In genomic region chr22:43740587-43741270, GRCh38 we compare ENCODE assay signal across 28 cellular contexts.
"Had no signal": no experiment of that assay in that cellular context is flagged by ENCODE, and none has a peak within 500 bp of the region (broad histone marks: within the 10 kb centered on the region; RNA-seq: fewer than 3 reads in every experiment).

No MANE protein-coding gene starts in this region.

- H3K9me3 Mint-ChIP-seq: activated B cell treated with CpG ODN at 0.5 μM for 24 hours; activated CD8-positive, alpha-beta T cell treated with anti-CD3 and anti-CD28 coated beads for 36 hours; activated naive CD4-positive, alpha-beta T cell treated with anti-CD3 and anti-CD28 coated beads, Interleukin-2, amount 50 U/mL, for 72 hours; activated T-cell treated with anti-CD3 and anti-CD28 coated beads, Interleukin-2, amount 50 U/mL, for 72 hours; central memory CD8-positive, alpha-beta T cell; immature natural killer cell; naive thymus-derived CD8-positive, alpha-beta T cell; neural crest cell; stimulated activated naive B cell treated with anti-CD40 and anti-IgM and Interleukin-4, amounts not matched to agents 10 μg/mL and 1 μg/mL and 100 μg/mL, for 72 hours had no signal

- H3K4me3 ChIP-seq: breast epithelium, colonic mucosa, gastroesophageal sphincter, lower lobe of right lung, psoas muscle, stomach, tibial artery, upper lobe of right lung had no signal

- H3K36me3 ChIP-seq: breast epithelium, colonic mucosa, gastroesophageal sphincter, lower lobe of right lung, stomach, tibial artery, upper lobe of right lung had no signal

- H2AFZ ChIP-seq: parathyroid adenoma had no signal

- DNase-seq: activated B cell treated with CpG ODN at 0.5 μM for 24 hours; activated CD4-positive, alpha-beta T cell treated with anti-CD3 and anti-CD28 coated beads, Interleukin-2, amount 50 U/mL, for 1 hour; activated CD8-positive, alpha-beta T cell treated with anti-CD3 and anti-CD28 coated beads for 36 hours; activated naive CD4-positive, alpha-beta T cell; activated T-cell treated with anti-CD3 and anti-CD28 coated beads, Interleukin-2, amount 50 U/mL, for 72 hours; colonic mucosa; effector CD8-positive, alpha-beta T cell; hypothalamus; immature natural killer cell; kidney; lower lobe of right lung; mesenchymal stem cell; naive thymus-derived CD8-positive, alpha-beta T cell; occipital lobe; psoas muscle; stimulated activated CD4-positive, alpha-beta T cell treated with anti-CD3 and anti-CD28 coated beads, Interleukin-15, amount 100 ng/mL, for 24 hours; stimulated activated CD4-positive, alpha-beta T cell treated with anti-CD3 and anti-CD28 coated beads, Interleukin-2, amount 100 ng/mL, for 24 hours; stimulated activated naive B cell treated with anti-CD40 and anti-IgM and Interleukin-4, amounts not matched to agents 10 μg/mL and 1 μg/mL and 100 μg/mL, for 72 hours; stomach; T-helper 2 cell; upper lobe of right lung had no signal

- H3K4me3 Mint-ChIP-seq: activated B cell treated with CpG ODN at 0.5 μM for 24 hours; activated CD8-positive, alpha-beta T cell treated with anti-CD3 and anti-CD28 coated beads for 36 hours; activated T-cell treated with anti-CD3 and anti-CD28 coated beads, Interleukin-2, amount 50 U/mL, for 72 hours; central memory CD8-positive, alpha-beta T cell; immature natural killer cell; naive thymus-derived CD8-positive, alpha-beta T cell; neural crest cell; stimulated activated naive B cell treated with anti-CD40 and anti-IgM and Interleukin-4, amounts not matched to agents 10 μg/mL and 1 μg/mL and 100 μg/mL, for 72 hours had no signal

- H3K9ac ChIP-seq: parathyroid adenoma had no signal

- H3K4me1 Mint-ChIP-seq: activated B cell treated with CpG ODN at 0.5 μM for 24 hours; central memory CD8-positive, alpha-beta T cell; immature natural killer cell; naive thymus-derived CD8-positive, alpha-beta T cell; neural crest cell had no signal

- H3K27me3 ChIP-seq: breast epithelium, colonic mucosa had no signal

- H3K9me3 ChIP-seq: breast epithelium, colonic mucosa, gastroesophageal sphincter, lower lobe of right lung, psoas muscle, stomach, tibial artery, upper lobe of right lung had no signal

- H3K27me3 Mint-ChIP-seq: central memory CD8-positive, alpha-beta T cell had no signal

- ATAC-seq: activated CD8-positive, alpha-beta T cell treated with anti-CD3 and anti-CD28 coated beads for 36 hours; activated naive CD4-positive, alpha-beta T cell treated with anti-CD3 and anti-CD28 coated beads, Interleukin-2, amount 50 U/mL, for 72 hours; activated T-cell treated with anti-CD3 and anti-CD28 coated beads, Interleukin-2, amount 50 U/mL, for 72 hours; gastroesophageal sphincter; lower lobe of right lung; naive thymus-derived CD8-positive, alpha-beta T cell; psoas muscle; stimulated activated naive B cell treated with anti-CD40 and anti-IgM and Interleukin-4, amounts not matched to agents 10 μg/mL and 1 μg/mL and 100 μg/mL, for 72 hours; upper lobe of right lung had no signal

- H3K36me3 Mint-ChIP-seq: activated naive CD4-positive, alpha-beta T cell treated with anti-CD3 and anti-CD28 coated beads, Interleukin-2, amount 50 U/mL, for 72 hours; immature natural killer cell; naive thymus-derived CD8-positive, alpha-beta T cell had no signal

- H3K4me1 ChIP-seq: breast epithelium, colonic mucosa, lower lobe of right lung, parathyroid adenoma, psoas muscle, tibial artery, upper lobe of right lung had no signal

- H3K27ac ChIP-seq: breast epithelium, colonic mucosa, gastroesophageal sphincter, lower lobe of right lung, parathyroid adenoma, psoas muscle, stomach, tibial artery, upper lobe of right lung had no signal
